10 cellular contexts compared by ENCODE assay signal in genomic region chr6:156980515-156980914, GRCh38.
DNase-seq lines count a peak whose midpoint lies in the region; ATAC-seq and TF ChIP-seq lines count a peak whose summit lies in the region.
"Had no signal": no experiment of that assay in that cellular context is flagged by ENCODE, and none has a peak within 500 bp of the region (broad histone marks: within the 10 kb centered on the region; RNA-seq: fewer than 3 reads in every experiment).

No MANE protein-coding gene starts in this region.

- peak overlapping the region; percentile 46 for H3K27ac Mint-ChIP-seq in activated naive CD4-positive, alpha-beta T cell treated with anti-CD3 and anti-CD28 coated beads, Interleukin-2, amount 50 U/mL, for 24 hours
- peak overlapping the region; percentile 85 for H3K27ac Mint-ChIP-seq in chondrocyte (ENCODE audit: unreplicated experiment)
- H3K27ac Mint-ChIP-seq in stimulated activated effector memory CD8-positive, alpha-beta T cell treated with anti-CD3 and anti-CD28 coated beads, Interleukin-12 subunit alpha, Interleukin-12 subunit beta, amount 100 ng/mL, for 72 hours, result peak overlapping the region; percentile 57

- no peak for DNase-seq in activated naive CD4-positive, alpha-beta T cell (lab: John Stamatoyannopoulos, UW)
- peak; percentile 10 for DNase-seq in NCI-H2196 treated with DMSO at 0.1 percent for 48 hours (lab: John Stamatoyannopoulos, UW; ENCODE audit: unreplicated experiment)
- no peak for DNase-seq in chondrocyte (ENCODE audit: low spot score)
- no peak for DNase-seq in stimulated activated effector memory CD8-positive, alpha-beta T cell treated with anti-CD3 and anti-CD28 coated beads, Interleukin-12 subunit alpha, Interleukin-12 subunit beta, amount 100 ng/mL, for 72 hours (ENCODE audit: low spot score in 2 of 2)
- DNase-seq in AG20443 (ENCODE audit: low spot score), result no peak
- DNase-seq: activated CD4-positive, alpha-beta T cell treated with anti-CD3 and anti-CD28 coated beads, Interleukin-2, amount 50 U/mL, for 48 hours; immature natural killer cell had no signal

- no peak for TF ChIP-seq CTCF in chondrocyte (IDR thresholded peaks at IDR 0.05)

- H3K36me3 Mint-ChIP-seq in activated naive CD4-positive, alpha-beta T cell treated with anti-CD3 and anti-CD28 coated beads, Interleukin-2, amount 50 U/mL, for 24 hours, result peaks cover 3% of the 10 kb centered on the region
- H3K36me3 Mint-ChIP-seq in chondrocyte (ENCODE audit: low read depth), result no peaks in the 10 kb centered on the region
- H3K36me3 Mint-ChIP-seq in stimulated activated effector memory CD8-positive, alpha-beta T cell treated with anti-CD3 and anti-CD28 coated beads, Interleukin-12 subunit alpha, Interleukin-12 subunit beta, amount 100 ng/mL, for 72 hours, result no peaks in the 10 kb centered on the region
- H3K36me3 Mint-ChIP-seq: immature natural killer cell had no signal

- no peak for ATAC-seq in stimulated activated effector memory CD8-positive, alpha-beta T cell treated with anti-CD3 and anti-CD28 coated beads, Interleukin-12 subunit alpha, Interleukin-12 subunit beta, amount 100 ng/mL, for 72 hours
- ATAC-seq in HG03439 (IDR thresholded peaks at IDR 0.05; ENCODE audit: unreplicated experiment) (no peak), HG02623 (IDR thresholded peaks at IDR 0.05; ENCODE audit: unreplicated experiment) (no peak)

- H3K27me3 Mint-ChIP-seq in activated naive CD4-positive, alpha-beta T cell treated with anti-CD3 and anti-CD28 coated beads, Interleukin-2, amount 50 U/mL, for 24 hours, result no peaks in the 10 kb centered on the region
- no peaks in the 10 kb centered on the region for H3K27me3 Mint-ChIP-seq in chondrocyte (ENCODE audit: low read depth)

- peaks cover 94% of the 10 kb centered on the region for H3K4me1 Mint-ChIP-seq in activated naive CD4-positive, alpha-beta T cell treated with anti-CD3 and anti-CD28 coated beads, Interleukin-2, amount 50 U/mL, for 24 hours
- peaks cover 80% of the 10 kb centered on the region for H3K4me1 Mint-ChIP-seq in chondrocyte (ENCODE audit: low read depth)
- peaks cover 87% of the 10 kb centered on the region for H3K4me1 Mint-ChIP-seq in stimulated activated effector memory CD8-positive, alpha-beta T cell treated with anti-CD3 and anti-CD28 coated beads, Interleukin-12 subunit alpha, Interleukin-12 subunit beta, amount 100 ng/mL, for 72 hours

- H3K4me3 Mint-ChIP-seq in activated naive CD4-positive, alpha-beta T cell treated with anti-CD3 and anti-CD28 coated beads, Interleukin-2, amount 50 U/mL, for 24 hours, result no peak overlapping the region
- peak overlapping the region; percentile 31 for H3K4me3 Mint-ChIP-seq in chondrocyte (ENCODE audit: unreplicated experiment)
- H3K4me3 Mint-ChIP-seq in stimulated activated effector memory CD8-positive, alpha-beta T cell treated with anti-CD3 and anti-CD28 coated beads, Interleukin-12 subunit alpha, Interleukin-12 subunit beta, amount 100 ng/mL, for 72 hours, result no peak overlapping the region
- H3K4me3 Mint-ChIP-seq: immature natural killer cell had no signal

- H3K9me3 Mint-ChIP-seq in activated naive CD4-positive, alpha-beta T cell treated with anti-CD3 and anti-CD28 coated beads, Interleukin-2, amount 50 U/mL, for 24 hours, result no peaks in the 10 kb centered on the region
- H3K9me3 Mint-ChIP-seq in chondrocyte (ENCODE audit: low read depth), result no peaks in the 10 kb centered on the region
- H3K9me3 Mint-ChIP-seq in stimulated activated effector memory CD8-positive, alpha-beta T cell treated with anti-CD3 and anti-CD28 coated beads, Interleukin-12 subunit alpha, Interleukin-12 subunit beta, amount 100 ng/mL, for 72 hours, result no peaks in the 10 kb centered on the region
- H3K9me3 Mint-ChIP-seq: immature natural killer cell had no signal
